8 cellular contexts compared by ENCODE assay signal in genomic region chr7:130732980-130733865, GRCh38. TPM values are rescaled to one million over a fixed set of nuclear protein-coding genes. Genes with fewer than 3 reads are reported as not detected.
A peak's percentile ranks its signal among the peaks of the same experiment; 100 is the strongest.
DNase-seq lines count a peak whose midpoint lies in the region; ATAC-seq and TF ChIP-seq lines count a peak whose summit lies in the region.

No MANE protein-coding gene starts in this region.

- no peak for TF ChIP-seq POLR2A in heart left ventricle (IDR thresholded peaks at IDR 0.05)
- TF ChIP-seq POLR2A in sigmoid colon (IDR thresholded peaks at IDR 0.05): no peak

- H3K27ac ChIP-seq in heart left ventricle (peak overlapping the region in 2 of 12 donors; percentile 1 to 9), sigmoid colon (peak overlapping the region in 2 of 4 donors; percentile 48 to 58)

- 6 to 14% (median 12%) methylated on average over 42 to 90 of the region's 90 CpGs for WGBS in heart left ventricle, 4 donors
- 12 to 17% methylated on average over 90 of the region's 90 CpGs for WGBS in sigmoid colon, 2 donors

- no peaks in the 10 kb centered on the region for H3K9me3 ChIP-seq in MG63
- H3K9me3 ChIP-seq in heart left ventricle: peaks cover 2 to 45% (median 26%) of the 10 kb centered on the region in 12 donors
- H3K9me3 ChIP-seq in sigmoid colon: peaks cover 20 to 40% (median 30%) of the 10 kb centered on the region in 4 donors

- TF ChIP-seq CTCF in GM12864 (IDR thresholded peaks at IDR 0.05; ENCODE audit: low read depth, low read length, missing control alignments) (peak; percentile 25), heart left ventricle (IDR thresholded peaks at IDR 0.05) (no peak), sigmoid colon (IDR thresholded peaks at IDR 0.05) (no peak)

- DNase-seq in GM12864 (ENCODE audit: low read depth) (no peak), MG63 (peak; percentile 23), heart left ventricle (peak in 3 of 5 donors; percentile 28 to 62 (median 29)), sigmoid colon (no peak), SIG-M5 treated with dmso at 0.1 percent for 504 hours (lab: John Stamatoyannopoulos, UW; ENCODE audit: unreplicated experiment) (no peak), NCI-H2107 (lab: John Stamatoyannopoulos, UW) (no peak)
- DNase-seq in activated CD8-positive, alpha-beta memory T cell treated with anti-CD3 and anti-CD28 coated beads, Interleukin-2, amount 50 U/mL, for 4 hours: peak; percentile 32

- no peak for TF ChIP-seq EP300 in sigmoid colon (IDR thresholded peaks at IDR 0.05)

- H3K4me1 ChIP-seq in heart left ventricle (peaks cover 0 to 8% (median 0%) of the 10 kb centered on the region in 12 donors), sigmoid colon (no peaks in the 10 kb centered on the region)

- H3K4me3 ChIP-seq in GM12864 (ENCODE audit: low read depth, low read length): peak overlapping the region; percentile 60
- H3K4me3 ChIP-seq in MG63: peak overlapping the region; percentile 20; the same call in 1 of the 2 replicates
- peak overlapping the region in 8 of 12 donors; percentile 38 to 59 (median 54) for H3K4me3 ChIP-seq in heart left ventricle
- H3K4me3 ChIP-seq in sigmoid colon: peak overlapping the region in 3 of 4 donors; percentile 37 to 50 (median 43)

- intact Hi-C loops in heart left ventricle (cut with DNase I) (no loop called here), sigmoid colon (cut with DNase I) (no loop called here)

- peak in 2 of 4 donors; percentile 14 to 69 for ATAC-seq in heart left ventricle
- ATAC-seq in HG03039 (IDR thresholded peaks at IDR 0.05; ENCODE audit: unreplicated experiment): no peak

- H3K27me3 ChIP-seq in MG63 (peaks cover 32% of the 10 kb centered on the region), heart left ventricle (peaks cover 15 to 95% (median 45%) of the 10 kb centered on the region in 9 donors), sigmoid colon (peaks cover 19 to 83% (median 56%) of the 10 kb centered on the region in 3 donors)

- H3K36me3 ChIP-seq in MG63 (no peaks in the 10 kb centered on the region), heart left ventricle (no peaks in the 10 kb centered on the region), sigmoid colon (no peaks in the 10 kb centered on the region)

RNA-seq across cellular contexts. Expression of gene KLF14, which starts 0.8 kb away (rescaled TPM):
- not detected in 2 replicates for total RNA-seq in MG63 (2014; rRNA removed; shearing (Covaris generic); ENCODE audit: low replicate concordance)
- total RNA-seq in heart left ventricle (under 1 TPM in 5 of 9 donors, not detected in 4; 0.09 to 0.15 (median 0.11) TPM), sigmoid colon (not detected)
- polyA plus RNA-seq in heart left ventricle (under 1 TPM in 1 of 2 donors, not detected in 1; 0.15 TPM), sigmoid colon (under 1 TPM in 1 of 3 donors, not detected in 2; 0.03 TPM)

RNA-seq across cellular contexts. Expression of gene TSGA13, which starts 46.9 kb away (rescaled TPM):
- total RNA-seq in MG63 (2014; rRNA removed; shearing (Covaris generic); ENCODE audit: low replicate concordance): not detected in 2 replicates
- total RNA-seq in heart left ventricle: not detected
- polyA plus RNA-seq in heart left ventricle: not detected
- not detected for total RNA-seq in sigmoid colon
- not detected for polyA plus RNA-seq in sigmoid colon

Comparison
In these comparisons a context has a peak if more than half of its experiments do, and no peak if none do; other contexts are left out.
1. DNase-seq: peak in MG63 (single experiment), activated CD8-positive, alpha-beta memory T cell treated with anti-CD3 and anti-CD28 coated beads, Interleukin-2, amount 50 U/mL, for 4 hours (single experiment) and heart left ventricle (3 of 5); none in GM12864 (single experiment), sigmoid colon (single experiment), SIG-M5 treated with dmso at 0.1 percent for 504 hours (single experiment) and NCI-H2107 (single experiment).
2. Peak in every context shown above with its lines, with median percentiles within 50 percentile points of each other: H3K4me3 ChIP-seq.